ENCODE assay signal across 8 cellular contexts in the genomic region with DNA sequence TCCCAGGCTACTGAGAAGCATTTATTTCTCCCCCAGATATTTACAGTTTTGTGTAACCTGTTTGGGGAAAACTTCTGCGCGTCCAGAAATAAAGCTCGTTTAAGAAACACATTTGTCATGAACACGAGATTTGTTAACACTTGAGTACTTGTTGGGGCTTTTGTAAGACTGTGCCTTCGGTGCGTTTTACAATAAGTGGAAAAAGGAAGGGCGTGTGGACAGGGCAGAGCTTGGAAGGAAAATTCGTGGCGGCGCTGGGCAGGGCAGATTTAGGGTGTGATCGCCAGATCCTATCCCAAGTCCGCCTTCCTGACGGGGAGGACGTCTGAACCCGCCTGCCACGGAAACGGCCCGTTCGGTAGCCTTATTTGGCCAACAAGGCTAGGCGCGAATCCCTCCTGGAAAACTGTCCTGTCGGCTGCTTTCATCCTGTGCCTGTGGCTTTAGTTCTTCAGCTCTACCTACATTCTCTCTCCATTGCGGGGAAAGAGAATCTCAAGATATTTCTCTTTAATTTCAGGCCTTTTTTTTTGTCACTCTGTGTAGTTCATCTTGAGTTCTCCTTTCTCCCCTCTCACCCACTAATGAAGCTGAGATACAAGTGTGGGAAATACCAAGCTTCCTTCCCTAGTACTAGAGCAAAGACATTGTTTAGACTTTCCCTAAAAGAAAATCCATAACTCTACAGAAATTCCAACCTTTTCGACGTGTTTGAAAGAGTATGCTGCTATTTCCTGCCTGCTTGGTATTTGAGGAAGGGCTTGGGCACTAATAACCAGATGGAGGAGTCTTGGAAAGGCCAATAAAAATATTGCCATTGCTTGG. TPM values are rescaled to one million over a fixed set of nuclear protein-coding genes. Genes with fewer than 3 reads are reported as not detected.
DNase-seq lines count a peak whose midpoint lies in the region; ATAC-seq and TF ChIP-seq lines count a peak whose summit lies in the region.

No MANE protein-coding gene starts in this region.

- ATAC-seq in GM21737 (IDR thresholded peaks at IDR 0.05; ENCODE audit: unreplicated experiment): peak; percentile 15

- no peak for TF ChIP-seq CTCF in suprapubic skin (IDR thresholded peaks at IDR 0.05)

- WGBS in esophagus, 2 donors: 1 to 3% methylated on average over 25 of the region's 25 CpGs
- 2% methylated on average over 25 of the region's 25 CpGs for WGBS in suprapubic skin

- H3K36me3 ChIP-seq in esophagus (ENCODE audit: control insufficient read depth in 2 of 2, insufficient read depth in 2 of 2, low read length in 1 of 2): no peaks in the 10 kb centered on the region
- peaks cover 6% of the 10 kb centered on the region for H3K36me3 ChIP-seq in suprapubic skin

- no peaks in the 10 kb centered on the region for H3K27me3 ChIP-seq in esophagus (ENCODE audit: control insufficient read depth in 1 of 2, insufficient read depth in 2 of 2, low read length in 2 of 2)
- no peaks in the 10 kb centered on the region for H3K27me3 ChIP-seq in suprapubic skin

- TF ChIP-seq EP300 in suprapubic skin (IDR thresholded peaks at IDR 0.05): no peak

- peak overlapping the region; percentile 95 to 98 for H3K27ac ChIP-seq in esophagus (ENCODE audit: low read depth in 2 of 2, low read length in 1 of 2)
- H3K27ac ChIP-seq in suprapubic skin: peak overlapping the region; percentile 99

- DNase-seq in Daoy (ENCODE audit: low read depth): peak; percentile 80
- peak; percentile 65 for DNase-seq in NCI-H2029 (lab: John Stamatoyannopoulos, UW)
- peak; percentile 64 for DNase-seq in activated CD8-positive, alpha-beta memory T cell treated with anti-CD3 and anti-CD28 coated beads for 24 hours
- DNase-seq in midbrain (lab: John Stamatoyannopoulos, UW): peak; percentile 65
- peak; percentile 93 to 94 for DNase-seq in suprapubic skin (ENCODE audit: low spot score in 2 of 2)
- DNase-seq in NCI-H1436 (lab: John Stamatoyannopoulos, UW): no peak

- TF ChIP-seq POLR2A in suprapubic skin (IDR thresholded peaks at IDR 0.05): peak in 1 of 2 donors; percentile 57

- H3K9me3 ChIP-seq in esophagus (ENCODE audit: control insufficient read depth in 2 of 2, insufficient read depth in 1 of 2, low read depth in 1 of 2, low read length in 1 of 2) (no peaks in the 10 kb centered on the region), suprapubic skin (no peaks in the 10 kb centered on the region)

- H3K4me1 ChIP-seq in esophagus (ENCODE audit: control insufficient read depth in 2 of 2, insufficient read depth in 2 of 2, low read length in 1 of 2) (peaks cover 0 to 5% of the 10 kb centered on the region in 2 donors), suprapubic skin (peaks cover 52% of the 10 kb centered on the region)

- peak overlapping the region; percentile 86 to 89 for H3K4me3 ChIP-seq in esophagus (ENCODE audit: low read depth in 1 of 2, low read length in 2 of 2)
- peak overlapping the region; percentile 100 for H3K4me3 ChIP-seq in suprapubic skin

RNA-seq across cellular contexts. Expression of a gene that starts 0.9 kb away (rescaled TPM):
- 23.3 and 28.9 TPM in 2 replicates for total RNA-seq in Daoy (2014; rRNA removed; shearing (Covaris generic))
- 10 to 100 TPM; 40.0 to 41.5 TPM for polyA plus RNA-seq in esophagus
- total RNA-seq in suprapubic skin: 100 to 1,000 TPM in 2 of 4 donors, 10 to 100 TPM in 2; 90.5 to 148 (median 115) TPM
